In genomic region chr19:32363632-32364031, GRCh38 we compare ENCODE assay signal across 15 cellular contexts. TPM values are rescaled to one million over a fixed set of nuclear protein-coding genes. Genes with fewer than 3 reads are reported as not detected.
A peak's percentile ranks its signal among the peaks of the same experiment; 100 is the strongest.
DNase-seq lines count a peak whose midpoint lies in the region; ATAC-seq and TF ChIP-seq lines count a peak whose summit lies in the region.
"Had no signal": no experiment of that assay in that cellular context is flagged by ENCODE, and none has a peak within 500 bp of the region (broad histone marks: within the 10 kb centered on the region; RNA-seq: fewer than 3 reads in every experiment).

No MANE protein-coding gene starts in this region.

- H3K4me1 Mint-ChIP-seq in activated T-helper 17 cell treated with anti-CD3 and anti-CD28 coated beads, Interleukin-2, amount 50 U/mL, for 72 hours = peaks cover 17% of the 10 kb centered on the region
- peaks cover 7% of the 10 kb centered on the region for H3K4me1 Mint-ChIP-seq in type B pancreatic cell (ENCODE audit: unreplicated experiment)
- H3K4me1 Mint-ChIP-seq in natural killer cell treated with Interleukin-12 subunit alpha and Interleukin-12 subunit beta and Interleukin-15 and Interleukin-18, amount 100 ng/mL, for 72 hours (ENCODE audit: low read depth in 2 of 2) = peaks cover 27 to 35% of the 10 kb centered on the region in 2 donors

- no peaks in the 10 kb centered on the region for H3K4me1 ChIP-seq in cardiac muscle cell (ENCODE audit: low read depth)
- peaks cover 8% of the 10 kb centered on the region for H3K4me1 ChIP-seq in parathyroid adenoma
- no peaks in the 10 kb centered on the region for H3K4me1 ChIP-seq in testis
- H3K4me1 ChIP-seq: BLaER1 had no signal

- H3K27ac Mint-ChIP-seq in activated T-helper 17 cell treated with anti-CD3 and anti-CD28 coated beads, Interleukin-2, amount 50 U/mL, for 72 hours = peak overlapping the region; percentile 6
- H3K27ac Mint-ChIP-seq in type B pancreatic cell = peak overlapping the region; percentile 16
- H3K27ac Mint-ChIP-seq in natural killer cell treated with Interleukin-12 subunit alpha and Interleukin-12 subunit beta and Interleukin-15 and Interleukin-18, amount 100 ng/mL, for 72 hours = peak overlapping the region in 1 of 2 donors; percentile 6
- H3K27ac Mint-ChIP-seq: stimulated activated naive CD8-positive, alpha-beta T cell treated with anti-CD3 and anti-CD28 coated beads, Interleukin-15, Interleukin-2, amounts not matched to agents 100 ng/mL and 50 ng/mL, for 24 hours had no signal

- H3K36me3 ChIP-seq in cardiac muscle cell (peaks cover 38% of the 10 kb centered on the region), parathyroid adenoma (ENCODE audit: control insufficient read depth, insufficient read depth, low read length) (no peaks in the 10 kb centered on the region), testis (ENCODE audit: low read depth, missing control alignments) (no peaks in the 10 kb centered on the region)

- no peak for TF ChIP-seq POLR2A in testis (IDR thresholded peaks at IDR 0.05)

- H3K4me3 Mint-ChIP-seq in activated T-helper 17 cell treated with anti-CD3 and anti-CD28 coated beads, Interleukin-2, amount 50 U/mL, for 72 hours = no peak overlapping the region
- no peak overlapping the region for H3K4me3 Mint-ChIP-seq in type B pancreatic cell
- no peak overlapping the region for H3K4me3 Mint-ChIP-seq in natural killer cell treated with Interleukin-12 subunit alpha and Interleukin-12 subunit beta and Interleukin-15 and Interleukin-18, amount 100 ng/mL, for 72 hours
- H3K4me3 Mint-ChIP-seq: central memory CD8-positive, alpha-beta T cell; stimulated activated naive CD8-positive, alpha-beta T cell treated with anti-CD3 and anti-CD28 coated beads, Interleukin-15, Interleukin-2, amounts not matched to agents 100 ng/mL and 50 ng/mL, for 24 hours had no signal

- H3K79me2 ChIP-seq in parathyroid adenoma = peaks cover 40% of the 10 kb centered on the region

- no peak for ATAC-seq in activated T-helper 17 cell treated with anti-CD3 and anti-CD28 coated beads, Interleukin-2, amount 50 U/mL, for 72 hours (replicated peaks)
- ATAC-seq in natural killer cell treated with Interleukin-12 subunit alpha and Interleukin-12 subunit beta and Interleukin-15 and Interleukin-18, amount 100 ng/mL, for 72 hours = no peak

- no peak overlapping the region for H2AFZ ChIP-seq in parathyroid adenoma

- 93 to 98% methylated on average over 3 of the region's 3 CpGs for WGBS in testis, 2 donors

- H3K4me3 ChIP-seq in cardiac muscle cell (no peak overlapping the region), parathyroid adenoma (ENCODE audit: low read depth, low read length) (peak overlapping the region; percentile 7), testis (no peak overlapping the region)
- H3K4me3 ChIP-seq: BLaER1 had no signal

- no peaks in the 10 kb centered on the region for H3K9me3 ChIP-seq in cardiac muscle cell (ENCODE audit: low read depth)
- no peaks in the 10 kb centered on the region for H3K9me3 ChIP-seq in parathyroid adenoma (ENCODE audit: control insufficient read depth, low read length)
- H3K9me3 ChIP-seq in testis = no peaks in the 10 kb centered on the region
- H3K9me3 ChIP-seq: BLaER1 had no signal

- H3K9me3 Mint-ChIP-seq in activated T-helper 17 cell treated with anti-CD3 and anti-CD28 coated beads, Interleukin-2, amount 50 U/mL, for 72 hours = no peaks in the 10 kb centered on the region
- H3K9me3 Mint-ChIP-seq in type B pancreatic cell = no peaks in the 10 kb centered on the region
- no peaks in the 10 kb centered on the region for H3K9me3 Mint-ChIP-seq in natural killer cell treated with Interleukin-12 subunit alpha and Interleukin-12 subunit beta and Interleukin-15 and Interleukin-18, amount 100 ng/mL, for 72 hours
- H3K9me3 Mint-ChIP-seq: central memory CD8-positive, alpha-beta T cell; stimulated activated naive CD8-positive, alpha-beta T cell treated with anti-CD3 and anti-CD28 coated beads, Interleukin-15, Interleukin-2, amounts not matched to agents 100 ng/mL and 50 ng/mL, for 24 hours had no signal

- H3K27me3 Mint-ChIP-seq in activated T-helper 17 cell treated with anti-CD3 and anti-CD28 coated beads, Interleukin-2, amount 50 U/mL, for 72 hours = no peaks in the 10 kb centered on the region
- H3K27me3 Mint-ChIP-seq in type B pancreatic cell = no peaks in the 10 kb centered on the region
- H3K27me3 Mint-ChIP-seq in natural killer cell treated with Interleukin-12 subunit alpha and Interleukin-12 subunit beta and Interleukin-15 and Interleukin-18, amount 100 ng/mL, for 72 hours = no peaks in the 10 kb centered on the region
- H3K27me3 Mint-ChIP-seq: central memory CD8-positive, alpha-beta T cell; stimulated activated naive CD8-positive, alpha-beta T cell treated with anti-CD3 and anti-CD28 coated beads, Interleukin-15, Interleukin-2, amounts not matched to agents 100 ng/mL and 50 ng/mL, for 24 hours had no signal

- DNase-seq in cardiac muscle cell (ENCODE audit: low read depth in 1 of 2, low spot score in 1 of 2) (no peak), type B pancreatic cell (ENCODE audit: extremely low spot score, unreplicated experiment) (no peak), testis (no peak), SKM-1 treated with dmso at 0.1 percent for 144 hours (lab: John Stamatoyannopoulos, UW; ENCODE audit: unreplicated experiment) (no peak), DMS79 treated with DMSO at 0.1 percent for 48 hours (lab: John Stamatoyannopoulos, UW) (no peak)
- no peak for DNase-seq in natural killer cell treated with Interleukin-12 subunit alpha and Interleukin-12 subunit beta and Interleukin-15 and Interleukin-18, amount 100 ng/mL, for 72 hours (ENCODE audit: low spot score)
- DNase-seq: activated naive CD4-positive, alpha-beta T cell treated with anti-CD3 and anti-CD28 coated beads, Interleukin-2, amount 50 U/mL, for 16 hours; left colon; NCI-H1694 treated with DMSO at 0.1 percent for 48 hours; NCI-H510A treated with DMSO at 0.1 percent for 48 hours had no signal

- TF ChIP-seq CTCF in cardiac muscle cell (IDR thresholded peaks at IDR 0.05; ENCODE audit: low read depth, low read length) (no peak), parathyroid adenoma (IDR thresholded peaks at IDR 0.05) (no peak), type B pancreatic cell (conservative IDR thresholded peaks at IDR 0.05) (no peak), testis (IDR thresholded peaks at IDR 0.05) (no peak)

- intact Hi-C loops in testis (cut with DNase I; ENCODE audit: low total_unique reads) = no loop called here

- H3K27me3 ChIP-seq in cardiac muscle cell (no peaks in the 10 kb centered on the region), parathyroid adenoma (ENCODE audit: control insufficient read depth, insufficient read depth, low read length) (no peaks in the 10 kb centered on the region), testis (no peaks in the 10 kb centered on the region)
- H3K27me3 ChIP-seq: BLaER1 had no signal

- H3K9ac ChIP-seq in parathyroid adenoma = no peak overlapping the region
- H3K9ac ChIP-seq: BLaER1 had no signal

- no peak overlapping the region for H3K4me2 ChIP-seq in parathyroid adenoma (ENCODE audit: low read length)
- H3K4me2 ChIP-seq: BLaER1 had no signal

- H3K27ac ChIP-seq in cardiac muscle cell = peak overlapping the region; percentile 17
- no peak overlapping the region for H3K27ac ChIP-seq in parathyroid adenoma
- no peak overlapping the region for H3K27ac ChIP-seq in testis
- H3K27ac ChIP-seq: BLaER1 had no signal

- peaks cover 100% of the 10 kb centered on the region for H3K36me3 Mint-ChIP-seq in activated T-helper 17 cell treated with anti-CD3 and anti-CD28 coated beads, Interleukin-2, amount 50 U/mL, for 72 hours (ENCODE audit: low read depth)
- peaks cover 40% of the 10 kb centered on the region for H3K36me3 Mint-ChIP-seq in type B pancreatic cell
- H3K36me3 Mint-ChIP-seq in natural killer cell treated with Interleukin-12 subunit alpha and Interleukin-12 subunit beta and Interleukin-15 and Interleukin-18, amount 100 ng/mL, for 72 hours = peaks cover 32% of the 10 kb centered on the region

RNA-seq across cellular contexts. Expression of gene ZNF507, which starts 18.2 kb away (rescaled TPM):
- 10 to 100 TPM; 22.1 to 27.5 TPM for total RNA-seq in activated T-helper 17 cell treated with anti-CD3 and anti-CD28 coated beads, Interleukin-2, amount 50 U/mL, for 72 hours
- total RNA-seq in cardiac muscle cell = 6.2 and 10.2 TPM in 2 replicates
- polyA plus RNA-seq in cardiac muscle cell = 4.6 and 6.9 TPM in 2 replicates
- 22.4 and 32.5 TPM in 2 replicates for total RNA-seq in type B pancreatic cell (ENCODE audit: low replicate concordance)
- total RNA-seq in testis = 10 to 100 TPM; 50.6 to 53.0 TPM
- 40.5 TPM for polyA plus RNA-seq in testis (ENCODE audit: insufficient read depth, low read depth, low replicate concordance)
- 10 to 100 TPM; 21.2 to 37.1 TPM for total RNA-seq in natural killer cell treated with Interleukin-12 subunit alpha and Interleukin-12 subunit beta and Interleukin-15 and Interleukin-18, amount 100 ng/mL, for 72 hours

RNA-seq across cellular contexts. Expression of gene DPY19L3, which starts 41.9 kb away (rescaled TPM):
- total RNA-seq in activated T-helper 17 cell treated with anti-CD3 and anti-CD28 coated beads, Interleukin-2, amount 50 U/mL, for 72 hours = 10 to 100 TPM; 14.8 to 15.0 TPM
- 39.2 and 64.3 TPM in 2 replicates for total RNA-seq in cardiac muscle cell
- polyA plus RNA-seq in cardiac muscle cell = 12.5 and 17.8 TPM in 2 replicates
- 25.5 and 75.2 TPM in 2 replicates for total RNA-seq in type B pancreatic cell (ENCODE audit: low replicate concordance)
- 10 to 100 TPM; 68.9 to 79.9 TPM for total RNA-seq in testis
- polyA plus RNA-seq in testis (ENCODE audit: insufficient read depth, low read depth, low replicate concordance) = 23.8 TPM
- 10 to 100 TPM; 25.3 to 40.7 TPM for total RNA-seq in natural killer cell treated with Interleukin-12 subunit alpha and Interleukin-12 subunit beta and Interleukin-15 and Interleukin-18, amount 100 ng/mL, for 72 hours
